15 cellular contexts compared by ENCODE assay signal in the genomic region with DNA sequence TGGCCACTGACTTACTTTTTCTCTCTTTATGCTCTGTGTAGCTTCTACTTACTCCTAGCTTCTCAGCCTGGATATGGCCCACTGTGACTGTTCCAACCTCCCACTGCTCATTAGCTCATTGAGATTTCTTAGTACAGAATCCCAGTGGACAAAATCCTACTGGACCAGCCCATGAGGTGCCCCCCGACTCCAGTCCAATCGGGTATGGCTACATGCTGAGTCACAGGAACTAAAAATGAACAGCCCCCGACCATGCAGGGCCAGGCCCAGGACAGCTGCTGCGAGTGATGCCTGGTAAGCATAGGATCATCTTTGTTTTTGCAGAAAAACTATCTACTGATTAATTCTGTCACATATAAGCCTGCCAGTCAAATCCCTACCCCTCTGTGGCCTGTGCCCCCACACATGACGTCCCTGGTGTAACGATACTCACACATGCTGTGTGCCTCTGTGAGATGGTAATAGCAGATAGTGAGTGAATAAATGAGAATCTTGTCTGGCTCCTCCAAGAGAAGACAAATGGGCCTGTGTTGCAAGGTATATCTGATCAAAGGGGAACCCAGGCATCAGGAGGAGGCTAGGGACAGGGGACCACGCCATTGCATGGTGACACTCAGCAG.
DNase-seq lines count a peak whose midpoint lies in the region; ATAC-seq and TF ChIP-seq lines count a peak whose summit lies in the region.
"Had no signal": no experiment of that assay in that cellular context is flagged by ENCODE, and none has a peak within 500 bp of the region (broad histone marks: within the 10 kb centered on the region; RNA-seq: fewer than 3 reads in every experiment).

No MANE protein-coding gene starts in this region.

- H3K36me3 ChIP-seq in heart left ventricle (no peaks in the 10 kb centered on the region), gastroesophageal sphincter (no peaks in the 10 kb centered on the region)

- H3K4me1 ChIP-seq in heart left ventricle (peaks cover 0 to 51% (median 4%) of the 10 kb centered on the region in 12 donors), gastroesophageal sphincter (peaks cover 9 to 27% (median 12%) of the 10 kb centered on the region in 3 donors)

- no peaks in the 10 kb centered on the region for H3K9me3 Mint-ChIP-seq in T-helper 2 cell treated with Interferon-gamma antibody and Interleukin-4, amounts not matched to agents 5 μg/mL and 100 μg/mL, for 36 hours
- no peaks in the 10 kb centered on the region for H3K9me3 Mint-ChIP-seq in stimulated activated naive CD8-positive, alpha-beta T cell treated with anti-CD3 and anti-CD28 coated beads, Interleukin-15, Interleukin-2, amounts not matched to agents 100 ng/mL and 50 ng/mL, for 24 hours
- no peaks in the 10 kb centered on the region for H3K9me3 Mint-ChIP-seq in stimulated activated memory B cell treated with anti-CD40 and anti-IgM and Interleukin-4, amounts not matched to agents 10 μg/mL and 1 μg/mL and 100 μg/mL, for 72 hours
- H3K9me3 Mint-ChIP-seq: memory B cell; stimulated activated naive B cell treated with anti-CD40 and anti-IgM and Interleukin-4, amounts not matched to agents 10 μg/mL and 1 μg/mL and 100 μg/mL, for 72 hours had no signal

- H3K36me3 Mint-ChIP-seq in T-helper 2 cell treated with Interferon-gamma antibody and Interleukin-4, amounts not matched to agents 5 μg/mL and 100 μg/mL, for 36 hours (ENCODE audit: low read depth): no peaks in the 10 kb centered on the region
- H3K36me3 Mint-ChIP-seq in stimulated activated naive CD8-positive, alpha-beta T cell treated with anti-CD3 and anti-CD28 coated beads, Interleukin-15, Interleukin-2, amounts not matched to agents 100 ng/mL and 50 ng/mL, for 24 hours (ENCODE audit: low read depth): no peaks in the 10 kb centered on the region
- no peaks in the 10 kb centered on the region for H3K36me3 Mint-ChIP-seq in stimulated activated memory B cell treated with anti-CD40 and anti-IgM and Interleukin-4, amounts not matched to agents 10 μg/mL and 1 μg/mL and 100 μg/mL, for 72 hours
- H3K36me3 Mint-ChIP-seq: memory B cell; stimulated activated naive B cell treated with anti-CD40 and anti-IgM and Interleukin-4, amounts not matched to agents 10 μg/mL and 1 μg/mL and 100 μg/mL, for 72 hours had no signal

- H3K4me3 ChIP-seq in heart left ventricle (no peak overlapping the region), gastroesophageal sphincter (no peak overlapping the region)
- H3K4me3 ChIP-seq: coronary artery, GM12878 had no signal

- no peak overlapping the region for H3K27ac ChIP-seq in heart left ventricle
- H3K27ac ChIP-seq in gastroesophageal sphincter: no peak overlapping the region
- H3K27ac ChIP-seq: coronary artery had no signal

- H3K4me1 Mint-ChIP-seq in T-helper 2 cell treated with Interferon-gamma antibody and Interleukin-4, amounts not matched to agents 5 μg/mL and 100 μg/mL, for 36 hours (ENCODE audit: low read depth): peaks cover 67% of the 10 kb centered on the region
- H3K4me1 Mint-ChIP-seq in stimulated activated naive CD8-positive, alpha-beta T cell treated with anti-CD3 and anti-CD28 coated beads, Interleukin-15, Interleukin-2, amounts not matched to agents 100 ng/mL and 50 ng/mL, for 24 hours (ENCODE audit: low read depth): peaks cover 32% of the 10 kb centered on the region
- peaks cover 18% of the 10 kb centered on the region for H3K4me1 Mint-ChIP-seq in stimulated activated memory B cell treated with anti-CD40 and anti-IgM and Interleukin-4, amounts not matched to agents 10 μg/mL and 1 μg/mL and 100 μg/mL, for 72 hours

- TF ChIP-seq CTCF in heart left ventricle (IDR thresholded peaks at IDR 0.05): no peak
- no peak for TF ChIP-seq CTCF in gastroesophageal sphincter (IDR thresholded peaks at IDR 0.05)

- TF ChIP-seq POLR2A in heart left ventricle (IDR thresholded peaks at IDR 0.05) (no peak), gastroesophageal sphincter (IDR thresholded peaks at IDR 0.05) (no peak)

- H3K9me3 ChIP-seq in heart left ventricle: no peaks in the 10 kb centered on the region
- no peaks in the 10 kb centered on the region for H3K9me3 ChIP-seq in gastroesophageal sphincter

- no peak for TF ChIP-seq EP300 in gastroesophageal sphincter (IDR thresholded peaks at IDR 0.05)

- intact Hi-C loops in Right ventricle myocardium inferior (cut with DNase I): no loop called here
- intact Hi-C loops in heart left ventricle (cut with DNase I): loop anchor here in 1 of 10 donors (10.0 kb wide), 1 partner anchor 67 kb away; no protein-coding TSS in a partner anchor

- ATAC-seq in Right ventricle myocardium inferior (peak; percentile 4), heart left ventricle (no peak), gastroesophageal sphincter (peak; percentile 17), GM21786 (IDR thresholded peaks at IDR 0.05; ENCODE audit: unreplicated experiment) (no peak)
- no peak for ATAC-seq in stimulated activated memory B cell treated with anti-CD40 and anti-IgM and Interleukin-4, amounts not matched to agents 10 μg/mL and 1 μg/mL and 100 μg/mL, for 72 hours
- ATAC-seq: GM12878; stimulated activated naive B cell treated with anti-CD40 and anti-IgM and Interleukin-4, amounts not matched to agents 10 μg/mL and 1 μg/mL and 100 μg/mL, for 72 hours had no signal

- H3K27me3 Mint-ChIP-seq in T-helper 2 cell treated with Interferon-gamma antibody and Interleukin-4, amounts not matched to agents 5 μg/mL and 100 μg/mL, for 36 hours (ENCODE audit: low read depth): no peaks in the 10 kb centered on the region
- H3K27me3 Mint-ChIP-seq in stimulated activated naive CD8-positive, alpha-beta T cell treated with anti-CD3 and anti-CD28 coated beads, Interleukin-15, Interleukin-2, amounts not matched to agents 100 ng/mL and 50 ng/mL, for 24 hours: no peaks in the 10 kb centered on the region
- no peaks in the 10 kb centered on the region for H3K27me3 Mint-ChIP-seq in stimulated activated memory B cell treated with anti-CD40 and anti-IgM and Interleukin-4, amounts not matched to agents 10 μg/mL and 1 μg/mL and 100 μg/mL, for 72 hours
- H3K27me3 Mint-ChIP-seq: stimulated activated naive B cell treated with anti-CD40 and anti-IgM and Interleukin-4, amounts not matched to agents 10 μg/mL and 1 μg/mL and 100 μg/mL, for 72 hours had no signal

- 76 to 86% (median 84%) methylated on average over 7 of the region's 7 CpGs for WGBS in heart left ventricle, 4 donors
- WGBS in gastroesophageal sphincter (ENCODE audit: low coverage in 1 of 2), 2 donors: 90 to 100% methylated on average over 2 of the region's 7 CpGs

- H3K27me3 ChIP-seq in heart left ventricle (no peaks in the 10 kb centered on the region), gastroesophageal sphincter (no peaks in the 10 kb centered on the region)

- peak overlapping the region; percentile 82 for H3K27ac Mint-ChIP-seq in T-helper 2 cell treated with Interferon-gamma antibody and Interleukin-4, amounts not matched to agents 5 μg/mL and 100 μg/mL, for 36 hours
- peak overlapping the region; percentile 47 for H3K27ac Mint-ChIP-seq in stimulated activated naive CD8-positive, alpha-beta T cell treated with anti-CD3 and anti-CD28 coated beads, Interleukin-15, Interleukin-2, amounts not matched to agents 100 ng/mL and 50 ng/mL, for 24 hours
- H3K27ac Mint-ChIP-seq in stimulated activated memory B cell treated with anti-CD40 and anti-IgM and Interleukin-4, amounts not matched to agents 10 μg/mL and 1 μg/mL and 100 μg/mL, for 72 hours: no peak overlapping the region
- H3K27ac Mint-ChIP-seq: memory B cell; stimulated activated naive B cell treated with anti-CD40 and anti-IgM and Interleukin-4, amounts not matched to agents 10 μg/mL and 1 μg/mL and 100 μg/mL, for 72 hours had no signal

- DNase-seq in Right ventricle myocardium inferior (ENCODE audit: missing footprints) (no peak), heart left ventricle (no peak), NCI-H446 treated with DMSO at 0.1 percent for 48 hours (lab: John Stamatoyannopoulos, UW) (no peak)
- DNase-seq in T-helper 2 cell treated with Interferon-gamma antibody and Interleukin-4, amounts not matched to agents 5 μg/mL and 100 μg/mL, for 36 hours (ENCODE audit: low spot score): peak; percentile 87
- DNase-seq: activated CD4-positive, alpha-beta T cell treated with anti-CD3 and anti-CD28 coated beads, Interleukin-2, amount 50 U/mL, for 1 hour; AML-193; DMS79 treated with DMSO at 0.1 percent for 48 hours; stimulated activated naive B cell treated with anti-CD40 and anti-IgM and Interleukin-4, amounts not matched to agents 10 μg/mL and 1 μg/mL and 100 μg/mL, for 72 hours had no signal

- peak overlapping the region; percentile 25 for H3K4me3 Mint-ChIP-seq in T-helper 2 cell treated with Interferon-gamma antibody and Interleukin-4, amounts not matched to agents 5 μg/mL and 100 μg/mL, for 36 hours
- H3K4me3 Mint-ChIP-seq in stimulated activated naive CD8-positive, alpha-beta T cell treated with anti-CD3 and anti-CD28 coated beads, Interleukin-15, Interleukin-2, amounts not matched to agents 100 ng/mL and 50 ng/mL, for 24 hours: no peak overlapping the region
- no peak overlapping the region for H3K4me3 Mint-ChIP-seq in stimulated activated memory B cell treated with anti-CD40 and anti-IgM and Interleukin-4, amounts not matched to agents 10 μg/mL and 1 μg/mL and 100 μg/mL, for 72 hours
- H3K4me3 Mint-ChIP-seq: memory B cell; stimulated activated naive B cell treated with anti-CD40 and anti-IgM and Interleukin-4, amounts not matched to agents 10 μg/mL and 1 μg/mL and 100 μg/mL, for 72 hours had no signal

Comparison
In these comparisons a context has a peak if more than half of its experiments do, and no peak if none do; other contexts are left out.
1. ATAC-seq: peak in Right ventricle myocardium inferior (single experiment) and gastroesophageal sphincter (single experiment); none in heart left ventricle (0 of 4), GM21786 (single experiment) and stimulated activated memory B cell treated with anti-CD40 and anti-IgM and Interleukin-4, amounts not matched to agents 10 μg/mL and 1 μg/mL and 100 μg/mL, for 72 hours (single experiment).